In genomic region chr1:15799928-15800835, GRCh38 we compare ENCODE assay signal across 8 cellular contexts. TPM values are rescaled to one million over a fixed set of nuclear protein-coding genes. Genes with fewer than 3 reads are reported as not detected.
DNase-seq lines count a peak whose midpoint lies in the region; ATAC-seq, FAIRE-seq and TF ChIP-seq lines count a peak whose summit lies in the region.

No MANE protein-coding gene starts in this region.

- no peaks in the 10 kb centered on the region for H3K36me3 Mint-ChIP-seq in nephron (ENCODE audit: low read depth)

- POLR2A ChIA-PET in H1 (lab: Charles Lee; ENCODE audit: partially characterized antibody), result interaction anchor here (0.6 to 1.2 kb wide), 3 partner anchors 13 to 51 kb away, joined by 3 to 5 read pairs (median 3); no protein-coding TSS in a partner anchor

- H4K8ac ChIP-seq in H1 (ENCODE audit: extremely low read depth, insufficient read depth, low read length), result no peak overlapping the region; the same call in 1 of the 2 replicates

- CTCF ChIA-PET in H1 (lab: Charles Lee; ENCODE audit: partially characterized antibody), result interaction anchor here (0.6 to 4.5 kb wide), 12 partner anchors 8 to 254 kb away, joined by 3 to 25 read pairs (median 4); partner anchors contain the start of gene UQCRHL

- no peak overlapping the region for H2BK120ac ChIP-seq in H1 (replicated peaks; ENCODE audit: low read depth, low read length)

- 0 out of 2 replicates have a peak overlapping the region, but pooled peaks have one; percentile 6 for H2BK20ac ChIP-seq in H1 (ENCODE audit: low read length)

- H3K4me3 Mint-ChIP-seq in nephron, result no peak overlapping the region

- H2AK5ac ChIP-seq in H1 (ENCODE audit: low read depth, low read length), result no peak overlapping the region

- no peaks in the 10 kb centered on the region for H3K9me3 Mint-ChIP-seq in nephron

- no peaks in the 10 kb centered on the region for H3K23me2 ChIP-seq in H1 (ENCODE audit: low read depth, low read length)

- H3K27me3 Mint-ChIP-seq in nephron (ENCODE audit: low read depth), result peaks cover 19% of the 10 kb centered on the region

- H3K4me3 ChIP-seq in H1 (ENCODE audit: extremely low read depth in 1 of 4, insufficient read depth in 2 of 4, low read depth in 3 of 4, low read length in 4 of 4), result no peak overlapping the region

- peak overlapping the region; percentile 70 to 84 (median 72) for H3K27ac Mint-ChIP-seq in nephron

- no peaks in the 10 kb centered on the region for H3K27me3 ChIP-seq in H1 (replicated peaks in 1 of 4; ENCODE audit: control insufficient read depth in 3 of 4, extremely low read depth in 1 of 4, insufficient read depth in 3 of 4, low read length in 3 of 4)

- no peak for TF ChIP-seq EP300 in H1 (IDR thresholded peaks at IDR 0.05; ENCODE audit: borderline replicate concordance in 1 of 2, low read depth in 2 of 2, low read length in 2 of 2)

- peak overlapping the region; percentile 37 for H2AFZ ChIP-seq in H1 (ENCODE audit: low read length)

- H3K18ac ChIP-seq in H1 (ENCODE audit: extremely low read depth, low read length), result peak overlapping the region; percentile 15; the same call in 1 of the 2 replicates

- TF ChIP-seq CTCF in H1 (IDR thresholded peaks at IDR 0.05; ENCODE audit: control extremely low read depth in 1 of 3, insufficient read depth in 1 of 3, low read depth in 1 of 3, low read length in 3 of 3) (no peak), nephron (IDR thresholded peaks at IDR 0.05; ENCODE audit: unreplicated experiment in 3 of 3) (no peak)

- TF ChIP-seq POLR2A in H1 (IDR thresholded peaks at IDR 0.05; ENCODE audit: control extremely low read depth in 1 of 2, low read depth in 2 of 2, low read length in 2 of 2), result no peak

- 0 out of 2 replicates have a peak overlapping the region, but pooled peaks have one; percentile 32 for H2BK12ac ChIP-seq in H1 (ENCODE audit: low read depth, low read length)

- ATAC-seq in HG02623 (IDR thresholded peaks at IDR 0.05; ENCODE audit: unreplicated experiment), result no peak

- peaks cover 29% of the 10 kb centered on the region for H3K4me1 Mint-ChIP-seq in nephron

- no peak overlapping the region for H4K91ac ChIP-seq in H1 (replicated peaks; ENCODE audit: insufficient read length, low read length)

- TF ChIP-seq RAD21 in H1 (IDR thresholded peaks at IDR 0.05 in 1 of 2, conservative IDR thresholded peaks at IDR 0.05 in 1 of 2; ENCODE audit: low read depth in 2 of 2, low read length in 2 of 2), result no peak

- no peak for FAIRE-seq in H1 (lab: Jason Lieb, UNC)

- H3K79me2 ChIP-seq in H1 (ENCODE audit: control insufficient read depth in 1 of 2, insufficient read depth in 2 of 2, low read length in 2 of 2), result no peaks in the 10 kb centered on the region

- H2BK15ac ChIP-seq in H1 (ENCODE audit: low read length), result no peak overlapping the region; the same call in 1 of the 2 replicates

- no peak overlapping the region for H4K5ac ChIP-seq in H1 (ENCODE audit: insufficient read length, low read depth, low read length)

- H3K23ac ChIP-seq in H1 (ENCODE audit: insufficient read length), result no peak overlapping the region

- no peak overlapping the region for H3K27ac ChIP-seq in H1 (ENCODE audit: low read depth, low read length)

- no peak overlapping the region for H3K56ac ChIP-seq in H1 (replicated peaks; ENCODE audit: insufficient read length, low read depth, low read length)

- H2BK5ac ChIP-seq in H1 (ENCODE audit: low read depth, low read length), result no peak overlapping the region

- H3K9me3 ChIP-seq in H1 (ENCODE audit: insufficient read depth in 2 of 2, low read depth in 1 of 2, low read length in 1 of 2), result no peaks in the 10 kb centered on the region

- peaks cover 0 to 18% (median 12%) of the 10 kb centered on the region in 4 experiments; a peak in 6 of 7 replicates for H3K4me1 ChIP-seq in H1 (replicated peaks in 1 of 4; ENCODE audit: control insufficient read depth in 3 of 4, insufficient read depth in 4 of 4, low read length in 3 of 4)

- no peak overlapping the region; a peak in 1 of 4 replicates for H3K4me2 ChIP-seq in H1 (ENCODE audit: insufficient read depth in 1 of 2, low read depth in 2 of 2, low read length in 2 of 2)

- WGBS in H1 (ENCODE audit: extremely low coverage in 1 of 2, insufficient coverage in 1 of 2, insufficient read length in 1 of 2, insufficient replicate concordance in 2 of 2, low coverage in 1 of 2, low lambda C conversion rate in 2 of 2, missing lambda C conversion rate in 1 of 2), 2 experiments, result 82% methylated on average over 21 of the region's 22 CpGs; no CpG with 5 or more reads in 1 of the 2 experiments

- no peaks in the 10 kb centered on the region for H3K79me1 ChIP-seq in H1 (ENCODE audit: low read depth, low read length)

- no peak overlapping the region for H3K14ac ChIP-seq in H1 (ENCODE audit: insufficient read length)

- H3K4ac ChIP-seq in H1 (replicated peaks; ENCODE audit: insufficient read length, low read depth, low read length), result no peak overlapping the region

- H4K20me1 ChIP-seq in H1 (replicated peaks in 1 of 2; ENCODE audit: control insufficient read depth in 1 of 2, insufficient read depth in 2 of 2, low read length in 2 of 2), result peaks cover 0 to 1% of the 10 kb centered on the region in 2 experiments

- H3K9ac ChIP-seq in H1 (replicated peaks in 1 of 4; ENCODE audit: extremely low read depth in 1 of 4, low read depth in 3 of 4, low read length in 3 of 4), result no peak overlapping the region

- DNase-seq in CMK (ENCODE audit: low read depth) (peak; percentile 94), NCI-H460 (ENCODE audit: extremely low read depth, low read depth) (peak; percentile 82), H1 (ENCODE audit: low read depth in 1 of 2, low spot score in 2 of 2) (peak; percentile 60 to 62), NOMO-1 treated with DMSO at 0.1 percent for 48 hours (lab: John Stamatoyannopoulos, UW; ENCODE audit: unreplicated experiment) (no peak), NCI-H1436 treated with DMSO at 0.1 percent for 48 hours (lab: John Stamatoyannopoulos, UW) (no peak), superior temporal gyrus (ENCODE audit: extremely low spot score) (no peak)

- H3K36me3 ChIP-seq in H1 (ENCODE audit: control insufficient read depth in 2 of 4, insufficient read depth in 4 of 4, low read length in 3 of 4), result no peaks in the 10 kb centered on the region

TF ChIP-seq in H1, 55 proteins besides CTCF, POLR2A, EP300 and RAD21 (continues in another document):
- TF ChIP-seq POLR2AphosphoS5 (IDR thresholded peaks at IDR 0.05; ENCODE audit: low read depth, low read length), result no peak

RNA-seq across cellular contexts. Expression of gene UQCRHL, which starts 7.3 kb away (rescaled TPM):
- 7.5 and 7.9 TPM in 2 replicates for total RNA-seq in NCI-H460 (2014; rRNA removed; shearing (Covaris generic))
- 1.2 and 1.4 TPM in 2 replicates for polyA plus RNA-seq in NCI-H460 (2014; cell fraction: nucleus; rRNA removed)
- total RNA-seq in H1 (2021; fragmentation: NEBNext Ultra II Directional; extraction: Animal tissue kit (Norgen Biotek cat#: 25700)), result 3.4 and 3.9 TPM in 2 replicates
- polyA plus RNA-seq in H1 (2011; rRNA removed), result 2.6 and 3.7 TPM in 2 replicates
- polyA plus RNA-seq in H1 (2011; cell fraction: cytosol; rRNA removed), result 3.2 TPM
- polyA plus RNA-seq in H1 (2011; cell fraction: nucleus; rRNA removed), result 1.4 TPM
- 4.7 to 48.6 TPM (median 15.9 TPM) in 4 replicates for polyA plus RNA-seq in H1 (2012, experiment 1 of 2)
- polyA plus RNA-seq in H1 (2012, experiment 2 of 2), result 0.83 TPM
- polyA plus RNA-seq in H1 (2013, experiment 1 of 2), result 3.7 TPM
- 3.8 TPM for polyA plus RNA-seq in H1 (2013, experiment 2 of 2)
- 0.68 and 0.73 TPM in 2 replicates for polyA minus RNA-seq in H1 (2011; rRNA and poly(A)+ RNA removed)
- 6.5 TPM for polyA minus RNA-seq in H1 (2011; cell fraction: cytosol; rRNA and poly(A)+ RNA removed)
- 1.2 TPM for polyA minus RNA-seq in H1 (2011; cell fraction: nucleus; rRNA and poly(A)+ RNA removed)

RNA-seq across cellular contexts. Expression of gene FBLIM1, which starts 41.6 kb away (rescaled TPM):
- total RNA-seq in NCI-H460 (2014; rRNA removed; shearing (Covaris generic)), result 3.6 and 4.1 TPM in 2 replicates
- polyA plus RNA-seq in NCI-H460 (2014; cell fraction: nucleus; rRNA removed), result 0.13 and 1.9 TPM in 2 replicates
- total RNA-seq in H1 (2021; fragmentation: NEBNext Ultra II Directional; extraction: Animal tissue kit (Norgen Biotek cat#: 25700)), result 63.2 and 66.6 TPM in 2 replicates
- 66.7 and 99.1 TPM in 2 replicates for polyA plus RNA-seq in H1 (2011; rRNA removed)
- 86.2 TPM for polyA plus RNA-seq in H1 (2011; cell fraction: cytosol; rRNA removed)
- 79.6 TPM for polyA plus RNA-seq in H1 (2011; cell fraction: nucleus; rRNA removed)
- 56.8 to 78.0 TPM (median 64.4 TPM) in 4 replicates for polyA plus RNA-seq in H1 (2012, experiment 1 of 2)
- 50.3 TPM for polyA plus RNA-seq in H1 (2012, experiment 2 of 2)
- 62.3 TPM for polyA plus RNA-seq in H1 (2013, experiment 1 of 2)
- polyA plus RNA-seq in H1 (2013, experiment 2 of 2), result 57.2 TPM
- polyA minus RNA-seq in H1 (2011; rRNA and poly(A)+ RNA removed), result 25.8 and 31.1 TPM in 2 replicates
- 34.8 TPM for polyA minus RNA-seq in H1 (2011; cell fraction: cytosol; rRNA and poly(A)+ RNA removed)
- 44.5 TPM for polyA minus RNA-seq in H1 (2011; cell fraction: nucleus; rRNA and poly(A)+ RNA removed)

RNA-seq across cellular contexts. Expression of gene SPEN, which starts 47.3 kb away (rescaled TPM):
- total RNA-seq in NCI-H460 (2014; rRNA removed; shearing (Covaris generic)), result 11.3 and 14.2 TPM in 2 replicates
- polyA plus RNA-seq in NCI-H460 (2014; cell fraction: nucleus; rRNA removed), result 3.8 and 5.0 TPM in 2 replicates
- total RNA-seq in H1 (2021; fragmentation: NEBNext Ultra II Directional; extraction: Animal tissue kit (Norgen Biotek cat#: 25700)), result 47.6 and 52.1 TPM in 2 replicates
- polyA plus RNA-seq in H1 (2011; rRNA removed), result 12.5 and 13.6 TPM in 2 replicates
- 7.8 TPM for polyA plus RNA-seq in H1 (2011; cell fraction: cytosol; rRNA removed)
- polyA plus RNA-seq in H1 (2011; cell fraction: nucleus; rRNA removed), result 42.6 TPM
- 32.8 to 43.0 TPM (median 38.8 TPM) in 4 replicates for polyA plus RNA-seq in H1 (2012, experiment 1 of 2)
- polyA plus RNA-seq in H1 (2012, experiment 2 of 2), result 1.2 TPM
- polyA plus RNA-seq in H1 (2013, experiment 1 of 2), result 25.4 TPM
- polyA plus RNA-seq in H1 (2013, experiment 2 of 2), result 24.1 TPM
- polyA minus RNA-seq in H1 (2011; rRNA and poly(A)+ RNA removed), result 33.9 and 41.3 TPM in 2 replicates
- polyA minus RNA-seq in H1 (2011; cell fraction: cytosol; rRNA and poly(A)+ RNA removed), result 27.7 TPM
- polyA minus RNA-seq in H1 (2011; cell fraction: nucleus; rRNA and poly(A)+ RNA removed), result 42.9 TPM

RNA-seq across cellular contexts. Expression of gene TMEM82, which starts 57.9 kb away (rescaled TPM):
- total RNA-seq in NCI-H460 (2014; rRNA removed; shearing (Covaris generic)), result not detected in 2 replicates
- polyA plus RNA-seq in NCI-H460 (2014; cell fraction: nucleus; rRNA removed), result not detected in 2 replicates
- total RNA-seq in H1 (2021; fragmentation: NEBNext Ultra II Directional; extraction: Animal tissue kit (Norgen Biotek cat#: 25700)), result 0.21 and 0.32 TPM in 2 replicates
- 2.1 and 3.5 TPM in 2 replicates for polyA plus RNA-seq in H1 (2011; rRNA removed)
- polyA plus RNA-seq in H1 (2011; cell fraction: cytosol; rRNA removed), result 1.5 TPM
- polyA plus RNA-seq in H1 (2011; cell fraction: nucleus; rRNA removed), result 2.0 TPM
- 0.46 to 1.7 TPM (median 1.1 TPM) in 4 replicates for polyA plus RNA-seq in H1 (2012, experiment 1 of 2)
- 0.91 TPM for polyA plus RNA-seq in H1 (2012, experiment 2 of 2)
- polyA plus RNA-seq in H1 (2013, experiment 1 of 2), result 0.73 TPM
- polyA plus RNA-seq in H1 (2013, experiment 2 of 2), result 0.66 TPM
- 0.19 and 0.61 TPM in 2 replicates for polyA minus RNA-seq in H1 (2011; rRNA and poly(A)+ RNA removed)
- polyA minus RNA-seq in H1 (2011; cell fraction: cytosol; rRNA and poly(A)+ RNA removed), result 1.5 TPM
- polyA minus RNA-seq in H1 (2011; cell fraction: nucleus; rRNA and poly(A)+ RNA removed), result 1.1 TPM

Comparison
In these comparisons a context has a peak if more than half of its experiments do, and no peak if none do; other contexts are left out.
1. DNase-seq: peak in CMK (single experiment), NCI-H460 (single experiment) and H1 (2 of 2); none in NOMO-1 treated with DMSO at 0.1 percent for 48 hours (single experiment), NCI-H1436 treated with DMSO at 0.1 percent for 48 hours (single experiment) and superior temporal gyrus (single experiment).
2. RNA of gene FBLIM1, which starts 41.6 kb away (total RNA-seq): 63.2 to 66.6 TPM in H1; 3.6 to 4.1 TPM in NCI-H460; every median in the first group is over 10 times any median in the second.